ENCODE assay signal across 21 cellular contexts in genomic region chr17:67281053-67281452, GRCh38. TPM values are rescaled to one million over a fixed set of nuclear protein-coding genes. Genes with fewer than 3 reads are reported as not detected.
A peak's percentile ranks its signal among the peaks of the same experiment; 100 is the strongest.
DNase-seq lines count a peak whose midpoint lies in the region; ATAC-seq and TF ChIP-seq lines count a peak whose summit lies in the region.
"Had no signal": no experiment of that assay in that cellular context is flagged by ENCODE, and none has a peak within 500 bp of the region (broad histone marks: within the 10 kb centered on the region; RNA-seq: fewer than 3 reads in every experiment).

No MANE protein-coding gene starts in this region.

- DNase-seq in Right ventricle myocardium superior: no peak
- DNase-seq in left ventricle myocardium inferior: no peak
- DNase-seq in RWPE2 (ENCODE audit: low spot score): no peak
- DNase-seq in fibroblast of the aortic adventitia (ENCODE audit: low read depth): peak; percentile 8
- no peak for DNase-seq in NCI-H1048 (lab: John Stamatoyannopoulos, UW)
- DNase-seq: activated effector memory CD4-positive, alpha-beta T cell treated with anti-CD3 and anti-CD28 coated beads, Interleukin-2, amount 50 U/mL, for 16 hours; amniotic stem cell; DND-41; HCEC 1CT; NCI-H2081 treated with DMSO at 0.1 percent for 48 hours; NCI-H526; stimulated activated naive CD4-positive, alpha-beta T cell treated with Interleukin-2 at 50 U/mL for 16 hours; T-helper 2 cell; thyroid gland had no signal

- ATAC-seq in Right ventricle myocardium superior (ENCODE audit: poor library complexity): peak; percentile 29
- no peak for ATAC-seq in RWPE2 (ENCODE audit: low read depth)
- ATAC-seq in HG02678 (IDR thresholded peaks at IDR 0.05; ENCODE audit: unreplicated experiment): no peak
- ATAC-seq in GM21619 (IDR thresholded peaks at IDR 0.05; ENCODE audit: unreplicated experiment): no peak

- WGBS in thymus: 85% methylated on average over 3 of the region's 3 CpGs

- no peak overlapping the region for H3K27ac ChIP-seq in left ventricle myocardium inferior (replicated peaks)
- H3K27ac ChIP-seq in RWPE2 (ENCODE audit: poor library complexity, severe bottlenecking): peak overlapping the region; percentile 83
- peak overlapping the region; percentile 69 for H3K27ac ChIP-seq in thymus (ENCODE audit: low read depth)
- H3K27ac ChIP-seq: KMS-11, skin epidermis, thyroid gland, VCaP had no signal

- intact Hi-C loops in Right ventricle myocardium superior (cut with DNase I) (no loop called here), left ventricle myocardium inferior (cut with micrococcal nuclease) (no loop called here)

- TF ChIP-seq CTCF in left ventricle myocardium inferior (IDR thresholded peaks at IDR 0.05; ENCODE audit: borderline replicate concordance) (no peak), RWPE2 (IDR thresholded peaks at IDR 0.05; ENCODE audit: poor library complexity, severe bottlenecking) (no peak), fibroblast of the aortic adventitia (IDR thresholded peaks at IDR 0.05; ENCODE audit: insufficient read depth, low read length) (no peak)

- H3K36me3 ChIP-seq in left ventricle myocardium inferior (no peaks in the 10 kb centered on the region), RWPE2 (ENCODE audit: low read depth) (no peaks in the 10 kb centered on the region), thymus (ENCODE audit: control insufficient read depth, insufficient read depth) (no peaks in the 10 kb centered on the region)
- H3K36me3 ChIP-seq: gastrocnemius medialis, thyroid gland had no signal

- H3K4me1 ChIP-seq in left ventricle myocardium inferior: peaks cover 5% of the 10 kb centered on the region
- peaks cover 27% of the 10 kb centered on the region for H3K4me1 ChIP-seq in RWPE2 (ENCODE audit: insufficient read depth, poor library complexity, severe bottlenecking)
- H3K4me1 ChIP-seq in thymus (ENCODE audit: control insufficient read depth, insufficient read depth, low read length): no peaks in the 10 kb centered on the region
- H3K4me1 ChIP-seq: thyroid gland had no signal

- H3K27me3 ChIP-seq in left ventricle myocardium inferior (ENCODE audit: low read depth) (no peaks in the 10 kb centered on the region), RWPE2 (ENCODE audit: insufficient read depth, poor library complexity, severe bottlenecking) (no peaks in the 10 kb centered on the region), thymus (ENCODE audit: control insufficient read depth, insufficient read depth) (no peaks in the 10 kb centered on the region)
- H3K27me3 ChIP-seq: gastrocnemius medialis, thyroid gland had no signal

- H3K9me3 ChIP-seq in left ventricle myocardium inferior (replicated peaks): no peaks in the 10 kb centered on the region
- no peaks in the 10 kb centered on the region for H3K9me3 ChIP-seq in RWPE2 (ENCODE audit: severe bottlenecking)
- H3K9me3 ChIP-seq in thymus (ENCODE audit: control insufficient read depth): no peaks in the 10 kb centered on the region
- H3K9me3 ChIP-seq: gastrocnemius medialis, thyroid gland had no signal

- H3K4me3 ChIP-seq in left ventricle myocardium inferior: no peak overlapping the region
- H3K4me3 ChIP-seq in RWPE2 (ENCODE audit: severe bottlenecking): no peak overlapping the region
- H3K4me3 ChIP-seq in fibroblast of the aortic adventitia (ENCODE audit: low read depth, low read length): no peak overlapping the region
- H3K4me3 ChIP-seq in thymus (ENCODE audit: low read length): no peak overlapping the region
- H3K4me3 ChIP-seq: gastrocnemius medialis, skin epidermis, thyroid gland had no signal

RNA-seq across cellular contexts. Expression of gene HELZ, which starts 36.1 kb away (rescaled TPM):
- total RNA-seq in Right ventricle myocardium superior (33.3 TPM), left ventricle myocardium inferior (36.7 TPM), fibroblast of the aortic adventitia (ENCODE audit: low replicate concordance) (46.5 and 97.0 TPM in 2 replicates)
- 8.2 TPM for polyA plus RNA-seq in thymus
